Comparison of ENCODE assay signal across 8 cellular contexts in genomic region chr9:132507670-132508469, GRCh38.
DNase-seq lines count a peak whose midpoint lies in the region; ATAC-seq and TF ChIP-seq lines count a peak whose summit lies in the region.

No MANE protein-coding gene starts in this region.

- no peaks in the 10 kb centered on the region for H3F3A ChIP-seq in PC-9 (ENCODE audit: insufficient read depth, low read depth)

- H3K4me3 Mint-ChIP-seq in activated T-cell treated with anti-CD3 and anti-CD28 coated beads, Interleukin-2, amount 50 U/mL, for 4 hours, result no peak overlapping the region
- H3K4me3 Mint-ChIP-seq in neural crest cell, result no peak overlapping the region

- H3K36me3 ChIP-seq in IMR-90 (ENCODE audit: control insufficient read depth, insufficient read depth, low read length) (no peaks in the 10 kb centered on the region), PC-9 (ENCODE audit: low read depth) (no peaks in the 10 kb centered on the region)

- no peak overlapping the region for H2BK5ac ChIP-seq in IMR-90 (ENCODE audit: low read depth, low read length, poor library complexity, severe bottlenecking)

- H3K4me1 Mint-ChIP-seq in activated T-cell treated with anti-CD3 and anti-CD28 coated beads, Interleukin-2, amount 50 U/mL, for 4 hours (ENCODE audit: low read depth), result peaks cover 13% of the 10 kb centered on the region
- peaks cover 9% of the 10 kb centered on the region for H3K4me1 Mint-ChIP-seq in neural crest cell

- no peak overlapping the region for H3K9ac ChIP-seq in IMR-90 (ENCODE audit: low read depth, low read length)

- no peak overlapping the region for H2BK15ac ChIP-seq in IMR-90 (ENCODE audit: low read depth, low read length)

- H2AK9ac ChIP-seq in IMR-90 (replicated peaks; ENCODE audit: low read depth, low read length, poor library complexity), result peak overlapping the region; percentile 39

- H3K36me3 Mint-ChIP-seq in activated T-cell treated with anti-CD3 and anti-CD28 coated beads, Interleukin-2, amount 50 U/mL, for 4 hours (ENCODE audit: insufficient read depth), result no peaks in the 10 kb centered on the region
- H3K36me3 Mint-ChIP-seq in neural crest cell (ENCODE audit: low read depth), result no peaks in the 10 kb centered on the region

- H3K9me2 ChIP-seq in PC-9 (ENCODE audit: insufficient read depth), result no peaks in the 10 kb centered on the region

- H3K27ac ChIP-seq in IMR-90 (ENCODE audit: insufficient read depth, low read length) (no peak overlapping the region), PC-9 (no peak overlapping the region)

- H3K79me2 ChIP-seq in PC-9 (ENCODE audit: low read depth), result no peaks in the 10 kb centered on the region

- H4K5ac ChIP-seq in IMR-90 (ENCODE audit: low read depth, low read length), result no peak overlapping the region

- BruUV-seq in IMR-90 (replicated peaks; lab: Mats Ljungman, UMichigan) (no TSS peak), PC-9 (replicated peaks; lab: Mats Ljungman, UMichigan) (no TSS peak)

- H3K4me3 ChIP-seq in IMR-90 (ENCODE audit: insufficient read depth, low read depth, low read length) (no peak overlapping the region), PC-9 (no peak overlapping the region)

- POLR2A ChIA-PET in IMR-90 (lab: Charles Lee; ENCODE audit: unreplicated experiment) (no interaction called here), PC-9 (lab: Charles Lee; ENCODE audit: unreplicated experiment) (no interaction called here)

- no peak overlapping the region for H3K56ac ChIP-seq in IMR-90 (ENCODE audit: extremely low read depth, insufficient read depth, low read length)

- H3K14ac ChIP-seq in IMR-90 (replicated peaks; ENCODE audit: low read depth, low read length), result no peak overlapping the region

- no peaks in the 10 kb centered on the region for H3K9me3 Mint-ChIP-seq in activated T-cell treated with anti-CD3 and anti-CD28 coated beads, Interleukin-2, amount 50 U/mL, for 4 hours
- H3K9me3 Mint-ChIP-seq in neural crest cell, result no peaks in the 10 kb centered on the region

- H3K4me1 ChIP-seq in IMR-90 (ENCODE audit: control insufficient read depth, insufficient read depth, low read length), result no peaks in the 10 kb centered on the region
- H3K4me1 ChIP-seq in PC-9 (replicated peaks; ENCODE audit: insufficient read depth), result no peaks in the 10 kb centered on the region

- CTCF ChIA-PET in IMR-90 (lab: Yijun Ruan, JAX), result interaction anchor here (0.6 to 1.5 kb wide), 4 partner anchors 10 to 144 kb away, joined by 3 to 4 read pairs (median 4); no protein-coding TSS in a partner anchor
- CTCF ChIA-PET in PC-9 (lab: Charles Lee), result no interaction called here

- WGBS in IMR-90 (ENCODE audit: extremely low coverage in 2 of 2, insufficient read length in 1 of 2), 2 experiments, result 45% methylated on average over 19 of the region's 24 CpGs; no CpG with 5 or more reads in 1 of the 2 experiments

- in situ Hi-C loops in IMR-90 (cut with MboI; ENCODE audit: low sequenced_read_pairs), result loop anchor here (5.0 kb wide), 2 partner anchors 69 to 289 kb away; no protein-coding TSS in a partner anchor

- H4K8ac ChIP-seq in IMR-90 (ENCODE audit: low read depth in 2 of 2, low read length in 2 of 2), result no peak overlapping the region

- H3K4me2 ChIP-seq in IMR-90 (ENCODE audit: low read depth, low read length) (no peak overlapping the region), PC-9 (no peak overlapping the region)

- H3K27me3 ChIP-seq in IMR-90 (ENCODE audit: control insufficient read depth, insufficient read depth, low read length), result peaks cover 57% of the 10 kb centered on the region
- H3K27me3 ChIP-seq in PC-9 (ENCODE audit: insufficient read depth, low read depth), result peaks cover 85% of the 10 kb centered on the region

- no peak overlapping the region for H2BK20ac ChIP-seq in IMR-90 (ENCODE audit: low read depth, low read length)

- H3K79me1 ChIP-seq in IMR-90 (ENCODE audit: low read depth in 1 of 2, low read length in 2 of 2), result no peaks in the 10 kb centered on the region

- no peak overlapping the region for H3K27ac Mint-ChIP-seq in neural crest cell (ENCODE audit: unreplicated experiment)

- TF ChIP-seq POLR2A in IMR-90 (IDR thresholded peaks at IDR 0.05; ENCODE audit: low read depth, low read length), result no peak

- no peaks in the 10 kb centered on the region for H3K9me1 ChIP-seq in IMR-90 (ENCODE audit: insufficient read depth, low read length)

- no peak overlapping the region for H2BK120ac ChIP-seq in IMR-90 (ENCODE audit: low read depth, low read length)

- peak; percentile 79 for TF ChIP-seq CTCF in IMR-90 (conservative IDR thresholded peaks at IDR 0.05; ENCODE audit: low read depth, low read length)
- TF ChIP-seq CTCF in PC-9 (conservative IDR thresholded peaks at IDR 0.05), result peak; percentile 87
- peak; percentile 89 for TF ChIP-seq CTCF in neural crest cell (conservative IDR thresholded peaks at IDR 0.05)

- H2AFZ ChIP-seq in IMR-90 (replicated peaks; ENCODE audit: low read length, poor library complexity), result peak overlapping the region; percentile 6
- H2AFZ ChIP-seq in PC-9, result no peak overlapping the region

- peaks cover 16% of the 10 kb centered on the region for H3K27me3 Mint-ChIP-seq in activated T-cell treated with anti-CD3 and anti-CD28 coated beads, Interleukin-2, amount 50 U/mL, for 4 hours (ENCODE audit: low read depth)
- H3K27me3 Mint-ChIP-seq in neural crest cell (ENCODE audit: low read depth), result peaks cover 14% of the 10 kb centered on the region

- intact Hi-C loops in IMR-90 (cut with micrococcal nuclease) (loop anchor here (1.0 to 10.0 kb wide), 6 partner anchors 67 to 464 kb away; partner anchors contain the start of gene CFAP77), PC-9 (cut with micrococcal nuclease; ENCODE audit: unreplicated experiment) (loop anchor here (1.0 to 5.0 kb wide), 5 partner anchors 67 to 464 kb away; partner anchors contain the start of gene CFAP77)

- H4K91ac ChIP-seq in IMR-90 (ENCODE audit: insufficient read depth, low read depth, low read length), result no peak overlapping the region

- peak; percentile 94 for ATAC-seq in IMR-90 (ENCODE audit: low read depth)
- ATAC-seq in activated T-cell treated with anti-CD3 and anti-CD28 coated beads, Interleukin-2, amount 50 U/mL, for 4 hours, result peak; percentile 67 to 74
- peak; percentile 56 for ATAC-seq in stimulated activated naive CD8-positive, alpha-beta T cell treated with anti-CD3 and anti-CD28 coated beads, Interleukin-15, Interleukin-2, amounts not matched to agents 100 U/mL and 50 U/mL, for 24 hours
- no peak for ATAC-seq in GM18907 (IDR thresholded peaks at IDR 0.05; ENCODE audit: unreplicated experiment)

- DNase-seq in CMK (ENCODE audit: low read depth) (peak; percentile 11), IMR-90 (peak; percentile 67), PC-9 (peak in 1 of 2 experiments; percentile 67), fibroblast of peridontal ligament (ENCODE audit: extremely low read depth) (peak; percentile 72), neural crest cell (ENCODE audit: low read depth, low spot score) (peak; percentile 81)
- peak; percentile 61 for DNase-seq in activated T-cell treated with anti-CD3 and anti-CD28 coated beads, Interleukin-2, amount 50 U/mL, for 4 hours
- DNase-seq in stimulated activated naive CD8-positive, alpha-beta T cell treated with anti-CD3 and anti-CD28 coated beads, Interleukin-15, Interleukin-2, amounts not matched to agents 100 U/mL and 50 U/mL, for 24 hours, result peak; percentile 76

- H4K20me1 ChIP-seq in IMR-90 (ENCODE audit: insufficient read depth, low read length), result no peaks in the 10 kb centered on the region
- H4K20me1 ChIP-seq in PC-9 (ENCODE audit: insufficient read depth), result no peaks in the 10 kb centered on the region

- H3K9me3 ChIP-seq in IMR-90 (ENCODE audit: control insufficient read depth, insufficient read depth, low read length) (no peaks in the 10 kb centered on the region), PC-9 (ENCODE audit: insufficient read depth, low read depth) (no peaks in the 10 kb centered on the region)

- no peak overlapping the region for H2AK5ac ChIP-seq in IMR-90 (ENCODE audit: low read depth, low read length)

- H3K18ac ChIP-seq in IMR-90 (ENCODE audit: low read depth, low read length), result no peak overlapping the region

- peak; percentile 85 for TF ChIP-seq RAD21 in IMR-90 (IDR thresholded peaks at IDR 0.05; ENCODE audit: low read length)

- H3K23ac ChIP-seq in IMR-90 (ENCODE audit: low read depth, low read length), result no peak overlapping the region

- no peak overlapping the region for H3K4ac ChIP-seq in IMR-90 (ENCODE audit: low read depth, low read length)

- dilution Hi-C loops in IMR-90 (cut with HindIII; ENCODE audit: low sequenced_read_pairs, unreplicated experiment), result no loop called here

TF ChIP-seq in IMR-90, 13 proteins besides CTCF, POLR2A, EP300 and RAD21:
- TF ChIP-seq SMC3 (IDR thresholded peaks at IDR 0.05; ENCODE audit: low read depth, low read length), result peak; percentile 90
- TF ChIP-seq BHLHE40 (IDR thresholded peaks at IDR 0.05; ENCODE audit: low read depth, low read length), result no peak
